8 cellular contexts compared by ENCODE assay signal in the genomic region with DNA sequence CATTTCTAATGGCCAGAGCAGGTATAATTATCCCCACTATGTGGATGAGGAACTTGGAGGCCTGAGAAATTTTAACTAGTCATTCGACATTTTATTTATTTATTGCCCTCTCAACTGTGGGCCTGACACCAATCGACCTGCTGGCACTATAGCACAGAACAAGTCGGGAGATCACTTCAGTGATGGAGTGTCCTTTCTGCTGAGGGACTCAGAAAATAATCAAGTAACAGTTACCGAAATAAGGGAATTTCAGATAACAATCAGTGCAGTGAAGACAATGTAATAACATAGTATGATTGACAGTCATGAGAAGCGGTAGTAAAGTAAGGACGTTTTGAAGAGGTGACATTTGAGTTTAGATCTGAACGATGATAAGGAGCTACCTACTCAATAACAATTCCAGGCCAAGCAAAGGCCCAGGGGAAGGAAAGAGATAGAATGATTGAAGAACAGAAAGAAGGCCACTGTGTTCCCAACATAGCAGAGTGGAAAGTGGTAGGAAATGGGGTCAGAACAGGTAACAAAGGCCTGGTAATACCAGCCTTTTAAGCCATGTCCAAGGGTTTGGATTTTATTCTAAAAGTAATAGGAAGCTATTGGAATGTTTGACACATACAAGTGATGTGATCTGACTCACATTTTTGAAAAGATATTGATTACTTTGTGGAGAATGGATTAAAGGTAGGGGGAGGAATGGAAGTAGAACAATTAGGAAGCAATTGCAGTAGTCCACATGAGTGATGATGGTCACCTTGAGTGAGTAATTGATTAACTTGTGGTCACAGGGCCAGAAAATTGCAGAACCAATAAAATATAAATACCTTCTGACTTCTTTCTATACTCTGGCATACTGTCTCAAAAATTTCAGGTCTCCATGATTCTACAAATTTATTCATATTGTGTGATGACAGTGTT. TPM values are rescaled to one million over a fixed set of nuclear protein-coding genes. Genes with fewer than 3 reads are reported as not detected.
DNase-seq lines count a peak whose midpoint lies in the region; ATAC-seq and TF ChIP-seq lines count a peak whose summit lies in the region.

No MANE protein-coding gene starts in this region.

- H3K9ac ChIP-seq in GM23248 (peak overlapping the region; percentile 92), skeletal muscle satellite cell (ENCODE audit: low read depth, low read length) (peak overlapping the region; percentile 91)

- H4K20me1 ChIP-seq in GM23248 (ENCODE audit: insufficient read depth) (no peaks in the 10 kb centered on the region), hepatocyte (ENCODE audit: insufficient read depth, poor library complexity, severe bottlenecking) (peaks cover 11% of the 10 kb centered on the region)

- H3K4me1 ChIP-seq in GM23248 (ENCODE audit: insufficient read depth) (peaks cover 13% of the 10 kb centered on the region), Panc1 (ENCODE audit: control insufficient read depth, insufficient read depth, low read length) (peaks cover 28% of the 10 kb centered on the region), hepatocyte (ENCODE audit: insufficient read depth) (peaks cover 33% of the 10 kb centered on the region), skeletal muscle satellite cell (ENCODE audit: control insufficient read depth, insufficient read depth, low read length) (peaks cover 26% of the 10 kb centered on the region)

- CTCF ChIA-PET in Panc1 (lab: Charles Lee) = interaction anchor here (1.0 kb wide), 1 partner anchor 35 kb away, joined by 3 read pairs; no protein-coding TSS in a partner anchor

- no peaks in the 10 kb centered on the region for H3K9me2 ChIP-seq in GM23248 (ENCODE audit: insufficient read depth)
- no peaks in the 10 kb centered on the region for H3K9me2 ChIP-seq in hepatocyte (replicated peaks; ENCODE audit: insufficient read depth)

- in situ Hi-C loops in GM23248 (cut with MboI) (no loop called here), Panc1 (cut with HindIII; ENCODE audit: low pct_unique_long_range_greater_than_20kb, low sequenced_read_pairs) (no loop called here)

- ATAC-seq in Panc1 = no peak
- ATAC-seq in GM18858 (IDR thresholded peaks at IDR 0.05; ENCODE audit: unreplicated experiment) = no peak

- no peaks in the 10 kb centered on the region for H3K36me3 ChIP-seq in GM23248 (ENCODE audit: low read depth)
- peaks cover 10% of the 10 kb centered on the region; the same call in 1 of the 2 replicates for H3K36me3 ChIP-seq in Panc1 (ENCODE audit: control insufficient read depth, insufficient read depth, low read length)
- no peaks in the 10 kb centered on the region for H3K36me3 ChIP-seq in hepatocyte (replicated peaks; ENCODE audit: insufficient read depth, low read depth)
- H3K36me3 ChIP-seq in skeletal muscle satellite cell (ENCODE audit: insufficient read depth, low read length) = peaks cover 10% of the 10 kb centered on the region

- H3K4me2 ChIP-seq in GM23248 (ENCODE audit: unreplicated experiment) (peak overlapping the region; percentile 93), hepatocyte (peak overlapping the region; percentile 94), skeletal muscle satellite cell (ENCODE audit: low read length) (peak overlapping the region; percentile 80)

- 70 to 73% methylated on average over 7 of the region's 7 CpGs for WGBS in GM23248 (ENCODE audit: low coverage in 1 of 2, low lambda C conversion rate in 2 of 2, missing lambda C conversion rate in 2 of 2), 2 experiments
- WGBS in hepatocyte (ENCODE audit: low lambda C conversion rate, missing lambda C conversion rate) = 51% methylated on average over 7 of the region's 7 CpGs

- H2AFZ ChIP-seq in GM23248 (peak overlapping the region; percentile 99), hepatocyte (peak overlapping the region; percentile 85)

- no peaks in the 10 kb centered on the region for H3K27me3 ChIP-seq in GM23248 (replicated peaks; ENCODE audit: insufficient read depth)
- H3K27me3 ChIP-seq in Panc1 (ENCODE audit: control insufficient read depth, insufficient read depth, low read length) = no peaks in the 10 kb centered on the region
- no peaks in the 10 kb centered on the region for H3K27me3 ChIP-seq in hepatocyte
- no peaks in the 10 kb centered on the region for H3K27me3 ChIP-seq in skeletal muscle satellite cell (ENCODE audit: control insufficient read depth, insufficient read depth, low read length)

- no peaks in the 10 kb centered on the region for H3K9me3 ChIP-seq in GM23248 (ENCODE audit: low read depth)
- H3K9me3 ChIP-seq in Panc1 (ENCODE audit: control insufficient read depth, insufficient read depth, low read depth, low read length) = no peaks in the 10 kb centered on the region
- no peaks in the 10 kb centered on the region for H3K9me3 ChIP-seq in hepatocyte (ENCODE audit: low read depth)
- no peaks in the 10 kb centered on the region for H3K9me3 ChIP-seq in skeletal muscle satellite cell (replicated peaks; ENCODE audit: low read length)

- H3K27ac ChIP-seq in GM23248 (peak overlapping the region; percentile 82), Panc1 (ENCODE audit: low read length) (peak overlapping the region; percentile 99), hepatocyte (peak overlapping the region; percentile 78)

- no TSS peak for BruUV-seq in Panc1 (replicated peaks; lab: Mats Ljungman, UMichigan)

- H3K4me3 ChIP-seq in GM23248 (peak overlapping the region; percentile 96), Panc1 (ENCODE audit: low read depth in 2 of 2, low read length in 2 of 2) (peak overlapping the region; percentile 93 to 99), hepatocyte (peak overlapping the region; percentile 65), skeletal muscle satellite cell (ENCODE audit: low read length) (peak overlapping the region; percentile 92)

- H3K79me2 ChIP-seq in GM23248 (ENCODE audit: insufficient read depth) (peaks cover 75% of the 10 kb centered on the region), hepatocyte (peaks cover 86% of the 10 kb centered on the region)

- intact Hi-C loops in Panc1 (cut with micrococcal nuclease; ENCODE audit: unreplicated experiment) = no loop called here

- no peak for DNase-seq in GM23248
- no peak for DNase-seq in Panc1 (ENCODE audit: low read depth, low spot score)
- no peak for DNase-seq in hepatocyte (ENCODE audit: low spot score)
- DNase-seq in NCI-H748 (lab: John Stamatoyannopoulos, UW; ENCODE audit: unreplicated experiment) = no peak
- DNase-seq in hypothalamus (lab: John Stamatoyannopoulos, UW) = no peak
- DNase-seq in activated CD4-positive, alpha-beta T cell treated with anti-CD3 and anti-CD28 coated beads for 4 hours = no peak

- POLR2A ChIA-PET in Panc1 (lab: Charles Lee) = no interaction called here

- 0 out of 2 replicates have a peak, but pooled peaks cover 7% of the 10 kb centered on the region for H3F3A ChIP-seq in GM23248 (ENCODE audit: insufficient read depth)

- TF ChIP-seq CTCF in Panc1 (IDR thresholded peaks at IDR 0.05) = no peak
- TF ChIP-seq CTCF in hepatocyte (IDR thresholded peaks at IDR 0.05; ENCODE audit: poor library complexity) = no peak

RNA-seq across cellular contexts. Expression of a gene that starts 1.4 kb away (rescaled TPM):
- total RNA-seq in GM23248 (2014; rRNA removed; shearing (Covaris generic)) = 4.6 and 5.9 TPM in 2 replicates
- polyA plus RNA-seq in GM23248 (2016; fragmentation: Nextera tagmentation; extraction: Ambion mirVana) (8.4 and 8.7 TPM in 2 replicates), hepatocyte (9.0 and 15.5 TPM in 2 replicates)
- total RNA-seq in Panc1 (2021; ENCODE audit: unreplicated experiment) (12.8 TPM), hepatocyte (42.7 and 50.1 TPM in 2 replicates)
- polyA plus RNA-seq in Panc1 (2012; ENCODE audit: insufficient read length) = 3.3 TPM
- 13.4 and 17.7 TPM in 2 replicates for total RNA-seq in skeletal muscle satellite cell (2012; rRNA removed)

RNA-seq across cellular contexts. Expression of a gene that starts 1.5 kb away (rescaled TPM):
- total RNA-seq in GM23248 (2014; rRNA removed; shearing (Covaris generic)) = 46.8 and 54.0 TPM in 2 replicates
- polyA plus RNA-seq in GM23248 (2016; fragmentation: Nextera tagmentation; extraction: Ambion mirVana) (38.2 and 38.9 TPM in 2 replicates), hepatocyte (33.0 and 35.2 TPM in 2 replicates)
- total RNA-seq in Panc1 (2021; ENCODE audit: unreplicated experiment) (87.0 TPM), hepatocyte (39.6 and 53.6 TPM in 2 replicates)
- 78.9 TPM for polyA plus RNA-seq in Panc1 (2012; ENCODE audit: insufficient read length)
- 57.0 and 90.6 TPM in 2 replicates for total RNA-seq in skeletal muscle satellite cell (2012; rRNA removed)
